20 cellular contexts compared by ENCODE assay signal in genomic region chr17:82665891-82666290, GRCh38.
"Had no signal": no experiment of that assay in that cellular context is flagged by ENCODE, and none has a peak within 500 bp of the region (broad histone marks: within the 10 kb centered on the region; RNA-seq: fewer than 3 reads in every experiment).

No MANE protein-coding gene starts in this region.

- H3K27ac ChIP-seq: HL-60, RWPE1 had no signal

- DNase-seq: KBM-7; MV-4-11; NCI-H1048; NCI-H1105; NCI-H1417 treated with DMSO at 0.1 percent for 48 hours; NCI-H146; NCI-H1694 treated with DMSO at 0.1 percent for 48 hours; NCI-H2029; NCI-H2081 treated with DMSO at 0.1 percent for 48 hours; NCI-H2227 treated with DMSO at 0.1 percent for 48 hours; NCI-H524 treated with DMSO at 0.1 percent for 48 hours; NCI-H69; NCI-H774; NK-92 treated with Interleukin-12 subunit alpha and Interleukin-12 subunit beta, amount 100 ng/mL, for 24 hours; PC-3; SHP77; SK-N-SH; SW 1271 had no signal
